10 cellular contexts compared by ENCODE assay signal in genomic region chr17:75313941-75314550, GRCh38. TPM values are rescaled to one million over a fixed set of nuclear protein-coding genes. Genes with fewer than 3 reads are reported as not detected.
A peak's percentile ranks its signal among the peaks of the same experiment; 100 is the strongest.
DNase-seq lines count a peak whose midpoint lies in the region; ATAC-seq, FAIRE-seq and TF ChIP-seq lines count a peak whose summit lies in the region.
"Had no signal": no experiment of that assay in that cellular context is flagged by ENCODE, and none has a peak within 500 bp of the region (broad histone marks: within the 10 kb centered on the region; RNA-seq: fewer than 3 reads in every experiment).

No MANE protein-coding gene starts in this region.

- no peaks in the 10 kb centered on the region for H3K9me3 Mint-ChIP-seq in Caco-2 (ENCODE audit: unreplicated experiment)

- H3K36me3 ChIP-seq in colonic mucosa (no peaks in the 10 kb centered on the region), trophoblast cell (ENCODE audit: control insufficient read depth in 1 of 2, insufficient read depth in 2 of 2, low read length in 2 of 2) (peaks cover 13 to 18% of the 10 kb centered on the region in 2 experiments), Caco-2 (ENCODE audit: control insufficient read depth, insufficient read depth, low read length) (peaks cover 2% of the 10 kb centered on the region; the same call in 1 of the 2 replicates)

- H4K12ac ChIP-seq in trophoblast cell (ENCODE audit: low read depth, low read length) = peak overlapping the region; percentile 12

- no peak overlapping the region for H3K27ac Mint-ChIP-seq in Caco-2 (ENCODE audit: unreplicated experiment)

- H2AFZ ChIP-seq in trophoblast cell (ENCODE audit: insufficient read depth, low read length, poor library complexity) = no peak overlapping the region

- ATAC-seq in GM18517 (IDR thresholded peaks at IDR 0.05; ENCODE audit: unreplicated experiment) = peak; percentile 50

- no peak overlapping the region for H4K91ac ChIP-seq in trophoblast cell (ENCODE audit: low read depth, low read length)

- H3K27ac ChIP-seq in colonic mucosa = peak overlapping the region; percentile 40
- H3K27ac ChIP-seq in trophoblast cell (ENCODE audit: low read depth, low read length) = no peak overlapping the region
- H3K27ac ChIP-seq: KMS-11 had no signal

- H3K18ac ChIP-seq in trophoblast cell (ENCODE audit: low read length) = no peak overlapping the region

- WGBS in trophoblast cell (ENCODE audit: extremely low coverage, insufficient coverage, insufficient read length) = no CpG with 5 or more reads among the region's 14 CpGs

- no peak overlapping the region for H2BK120ac ChIP-seq in trophoblast cell (ENCODE audit: insufficient read depth, low read length, poor library complexity)

- no peak overlapping the region for H3K14ac ChIP-seq in trophoblast cell (ENCODE audit: low read length)

- peaks cover 20% of the 10 kb centered on the region for H3K4me1 Mint-ChIP-seq in Caco-2 (ENCODE audit: low read depth, unreplicated experiment)

- BruUV-seq in Caco-2 (replicated peaks; lab: Mats Ljungman, UMichigan) = no TSS peak

- H3K79me2 ChIP-seq in trophoblast cell (ENCODE audit: control insufficient read depth, insufficient read depth, low read length, poor library complexity) = no peaks in the 10 kb centered on the region

- TF ChIP-seq CTCF in colonic mucosa (IDR thresholded peaks at IDR 0.05) = no peak
- TF ChIP-seq CTCF in D721Med (IDR thresholded peaks at IDR 0.05; ENCODE audit: insufficient read depth, missing control alignments) = no peak
- no peak for TF ChIP-seq CTCF in Caco-2 (IDR thresholded peaks at IDR 0.05; ENCODE audit: insufficient read depth in 1 of 2, low read depth in 1 of 2, low read length in 1 of 2, severe bottlenecking in 1 of 2, unreplicated experiment in 1 of 2)

- CTCF ChIA-PET in Caco-2 (lab: Charles Lee) = no interaction called here

- DNase-seq in Kasumi-1 (lab: John Stamatoyannopoulos, UW) (peak; percentile 89 to 92), colonic mucosa (no peak), trophoblast cell (peak; percentile 69 to 87), NCI-H774 (lab: John Stamatoyannopoulos, UW) (no peak), GDM1 (lab: John Stamatoyannopoulos, UW) (no peak), D721Med (ENCODE audit: insufficient read length, low spot score) (no peak), Caco-2 (no peak)
- DNase-seq: stimulated activated CD4-positive, alpha-beta T cell treated with anti-CD3 and anti-CD28 coated beads, Interleukin-4, amount 100 ng/mL, for 1 hour had no signal

- peaks cover 4% of the 10 kb centered on the region for H3K4me1 ChIP-seq in colonic mucosa
- H3K4me1 ChIP-seq in trophoblast cell (ENCODE audit: control insufficient read depth in 1 of 2, insufficient read depth in 2 of 2, low read length in 2 of 2) = peaks cover 6 to 8% of the 10 kb centered on the region in 2 experiments
- peaks cover 11% of the 10 kb centered on the region for H3K4me1 ChIP-seq in Caco-2

- no peak overlapping the region for H3K4ac ChIP-seq in trophoblast cell (ENCODE audit: low read depth, low read length)

- intact Hi-C loops in colonic mucosa (cut with DNase I) = no loop called here
- intact Hi-C loops in Caco-2 (cut with micrococcal nuclease; ENCODE audit: unreplicated experiment) = no loop called here

- H2BK12ac ChIP-seq in trophoblast cell (ENCODE audit: low read length) = no peak overlapping the region

- H3K4me2 ChIP-seq in trophoblast cell (ENCODE audit: low read length) = no peak overlapping the region
- H3K4me2 ChIP-seq: KMS-11 had no signal

- H3K27me3 ChIP-seq in colonic mucosa (no peaks in the 10 kb centered on the region), trophoblast cell (ENCODE audit: insufficient read depth, low read length) (no peaks in the 10 kb centered on the region), Caco-2 (replicated peaks; ENCODE audit: control insufficient read depth, insufficient read depth, low read length) (no peaks in the 10 kb centered on the region; the same call in 1 of the 2 replicates)

- peaks cover 39% of the 10 kb centered on the region for H3K36me3 Mint-ChIP-seq in Caco-2 (ENCODE audit: insufficient read depth, unreplicated experiment)

- H3K9me3 ChIP-seq in colonic mucosa = no peaks in the 10 kb centered on the region
- peaks cover 4% of the 10 kb centered on the region for H3K9me3 ChIP-seq in trophoblast cell (ENCODE audit: insufficient read depth, low read depth, low read length)
- H3K9me3 ChIP-seq in Caco-2 = no peaks in the 10 kb centered on the region

- H2AK5ac ChIP-seq in trophoblast cell (ENCODE audit: low read length) = no peak overlapping the region

- H3K9ac ChIP-seq in colonic mucosa (ENCODE audit: low read depth in 2 of 2, low read length in 2 of 2) = peak overlapping the region in 1 of 2 donors; percentile 43
- no peak overlapping the region for H3K9ac ChIP-seq in trophoblast cell (ENCODE audit: low read length)
- H3K9ac ChIP-seq: KMS-11 had no signal

- POLR2A ChIA-PET in Caco-2 (lab: Charles Lee) = interaction anchor here (1.5 kb wide), 1 partner anchor 25 kb away, joined by 6 read pairs; the partner anchor contains the start of gene SLC25A19

- no peak overlapping the region for H3K23ac ChIP-seq in trophoblast cell (ENCODE audit: low read length)

- FAIRE-seq in D721Med (lab: Jason Lieb, UNC) = no peak

- no peaks in the 10 kb centered on the region for H3K27me3 Mint-ChIP-seq in Caco-2 (ENCODE audit: insufficient read depth, unreplicated experiment)

- no peaks in the 10 kb centered on the region for H3K79me1 ChIP-seq in trophoblast cell (ENCODE audit: low read length)

- no peak overlapping the region for H2BK5ac ChIP-seq in trophoblast cell (ENCODE audit: low read depth, low read length, poor library complexity)

- H3K4me3 Mint-ChIP-seq in Caco-2 (ENCODE audit: unreplicated experiment) = no peak overlapping the region

- no peak overlapping the region for H3K4me3 ChIP-seq in colonic mucosa
- no peak overlapping the region for H3K4me3 ChIP-seq in trophoblast cell (ENCODE audit: low read depth, low read length)
- no peak overlapping the region for H3K4me3 ChIP-seq in Caco-2 (ENCODE audit: low read depth, low read length)

- no peak overlapping the region for H4K8ac ChIP-seq in trophoblast cell (ENCODE audit: low read depth, low read length)

RNA-seq across cellular contexts. Expression of gene SLC25A19, which starts 24.8 kb away (rescaled TPM):
- 10 to 100 TPM in 1 of 2 donors, 1 to 10 TPM in 1; 9.8 to 24.8 TPM for total RNA-seq in colonic mucosa
- 8.9 and 10.2 TPM in 2 replicates for polyA plus RNA-seq in trophoblast cell (2013)
- 29.8 and 33.6 TPM in 2 replicates for total RNA-seq in Caco-2 (2022)

RNA-seq across cellular contexts. Expression of gene MIF4GD, which starts 43.0 kb away (rescaled TPM):
- total RNA-seq in colonic mucosa = 10 to 100 TPM; 18.5 to 19.2 TPM
- polyA plus RNA-seq in trophoblast cell (2013) = 8.8 and 8.9 TPM in 2 replicates
- 27.0 and 27.3 TPM in 2 replicates for total RNA-seq in Caco-2 (2022)

RNA-seq across cellular contexts. Expression of gene MRPS7, which starts 52.4 kb away (rescaled TPM):
- total RNA-seq in colonic mucosa = 100 to 1,000 TPM in 1 of 2 donors, 10 to 100 TPM in 1; 62.9 to 118 TPM
- polyA plus RNA-seq in trophoblast cell (2013) = 44.9 and 45.1 TPM in 2 replicates
- 123 and 125 TPM in 2 replicates for total RNA-seq in Caco-2 (2022)

RNA-seq across cellular contexts. Expression of gene GGA3, which starts 52.6 kb away (rescaled TPM):
- total RNA-seq in colonic mucosa (10 to 100 TPM; 32.5 to 48.4 TPM), Caco-2 (2022) (90.2 and 94.4 TPM in 2 replicates)
- polyA plus RNA-seq in trophoblast cell (2013) = 29.6 and 29.8 TPM in 2 replicates

Comparison
In these comparisons a context has a peak if more than half of its experiments do, and no peak if none do; other contexts are left out.
1. DNase-seq: peak in Kasumi-1 (2 of 2) and trophoblast cell (2 of 2); none in colonic mucosa (single experiment), NCI-H774 (single experiment), GDM1 (single experiment), D721Med (single experiment) and Caco-2 (0 of 2).